11 cellular contexts compared by ENCODE assay signal in genomic region chr2:239311132-239312040, GRCh38.
A peak's percentile ranks its signal among the peaks of the same experiment; 100 is the strongest.
DNase-seq lines count a peak whose midpoint lies in the region; ATAC-seq and TF ChIP-seq lines count a peak whose summit lies in the region.
"Had no signal": no experiment of that assay in that cellular context is flagged by ENCODE, and none has a peak within 500 bp of the region (broad histone marks: within the 10 kb centered on the region; RNA-seq: fewer than 3 reads in every experiment).

No MANE protein-coding gene starts in this region.

- H3K4me1 ChIP-seq in mesenchymal stem cell (ENCODE audit: control insufficient read depth, insufficient read depth, low read depth, low read length) (peaks cover 18% of the 10 kb centered on the region), tibial artery (peaks cover 0 to 40% (median 28%) of the 10 kb centered on the region in 4 donors)
- H3K4me1 ChIP-seq: A549 had no signal

- no peak overlapping the region for H2BK15ac ChIP-seq in mesenchymal stem cell (ENCODE audit: low read depth, poor library complexity, severe bottlenecking)

- no peak overlapping the region for H2AK5ac ChIP-seq in mesenchymal stem cell (ENCODE audit: low read length, severe bottlenecking)

- H2AFZ ChIP-seq in mesenchymal stem cell (ENCODE audit: low read depth, low read length): no peak overlapping the region

- ATAC-seq in activated CD4-positive, CD25-positive, alpha-beta regulatory T cell treated with anti-CD3 and anti-CD28 coated beads, Interleukin-2, amount 50 U/mL, for 24 hours: no peak
- ATAC-seq in HG02840 (IDR thresholded peaks at IDR 0.05; ENCODE audit: low FRiP score, unreplicated experiment): no peak
- ATAC-seq: A549 had no signal

- peak overlapping the region in 1 of 2 experiments; percentile 56 for H3K4me3 ChIP-seq in mesenchymal stem cell (ENCODE audit: insufficient read depth in 1 of 2, low read depth in 1 of 2, low read length in 2 of 2)
- no peak overlapping the region for H3K4me3 ChIP-seq in tibial artery
- H3K4me3 ChIP-seq: A549 had no signal

- peaks cover 84% of the 10 kb centered on the region for H3K79me1 ChIP-seq in mesenchymal stem cell (replicated peaks; ENCODE audit: low read length, poor library complexity, severe bottlenecking)

- H4K91ac ChIP-seq in mesenchymal stem cell (ENCODE audit: low read length): no peak overlapping the region

- H3K4me1 Mint-ChIP-seq in dendritic cell treated with granulocyte-macrophage colony-stimulating factor and Interleukin-4, amounts not matched to agents 40 ng/mL and 50 ng/mL, for 4 days (ENCODE audit: low read depth): peaks cover 66% of the 10 kb centered on the region

- DNase-seq in activated CD4-positive, CD25-positive, alpha-beta regulatory T cell treated with anti-CD3 and anti-CD28 coated beads, Interleukin-2, amount 50 U/mL, for 72 hours: peak; percentile 11
- no peak for DNase-seq in mesenchymal stem cell
- peak; percentile 37 to 61 for DNase-seq in tibial artery
- no peak for DNase-seq in epidermal melanocyte (ENCODE audit: insufficient read length, low spot score)
- DNase-seq in NCI-H1105 (lab: John Stamatoyannopoulos, UW): no peak
- DNase-seq: RPMI8226 had no signal

- H3K27me3 ChIP-seq in mesenchymal stem cell (ENCODE audit: control insufficient read depth in 1 of 2, insufficient read depth in 1 of 2, low read length in 2 of 2): no peaks in the 10 kb centered on the region
- no peaks in the 10 kb centered on the region for H3K27me3 ChIP-seq in tibial artery

- no peak overlapping the region for H3K4me3 Mint-ChIP-seq in dendritic cell treated with granulocyte-macrophage colony-stimulating factor and Interleukin-4, amounts not matched to agents 40 ng/mL and 50 ng/mL, for 4 days

- H3K9me3 ChIP-seq in mesenchymal stem cell (ENCODE audit: control insufficient read depth, low read length): peaks cover 9% of the 10 kb centered on the region
- H3K9me3 ChIP-seq in tibial artery: no peaks in the 10 kb centered on the region
- H3K9me3 ChIP-seq: A549 had no signal

- no peak overlapping the region for H3K18ac ChIP-seq in mesenchymal stem cell (ENCODE audit: low read depth in 1 of 2, low read length in 2 of 2)

- H3K36me3 Mint-ChIP-seq in dendritic cell treated with granulocyte-macrophage colony-stimulating factor and Interleukin-4, amounts not matched to agents 40 ng/mL and 50 ng/mL, for 4 days (ENCODE audit: low read depth): peaks cover 9% of the 10 kb centered on the region

- no peak for TF ChIP-seq CTCF in tibial artery (IDR thresholded peaks at IDR 0.05)

- no peak overlapping the region for H2BK120ac ChIP-seq in mesenchymal stem cell (ENCODE audit: low read depth, low read length)

- H3K14ac ChIP-seq in mesenchymal stem cell (ENCODE audit: low read length in 2 of 2): no peak overlapping the region

- H3K36me3 ChIP-seq in mesenchymal stem cell (ENCODE audit: control insufficient read depth in 1 of 2, insufficient read depth in 2 of 2, low read depth in 1 of 2, low read length in 2 of 2): peaks cover 0 to 34% of the 10 kb centered on the region in 2 experiments
- no peaks in the 10 kb centered on the region for H3K36me3 ChIP-seq in tibial artery

- H3K27ac Mint-ChIP-seq in dendritic cell treated with granulocyte-macrophage colony-stimulating factor and Interleukin-4, amounts not matched to agents 40 ng/mL and 50 ng/mL, for 4 days: peak overlapping the region; percentile 57

- H3K23ac ChIP-seq in mesenchymal stem cell (ENCODE audit: low read length in 2 of 2): no peak overlapping the region

- H3K27ac ChIP-seq in mesenchymal stem cell (ENCODE audit: low read length, poor library complexity, severe bottlenecking) (no peak overlapping the region), tibial artery (no peak overlapping the region)
- H3K27ac ChIP-seq: A549, epithelial cell of prostate had no signal

- intact Hi-C loops in dendritic cell treated with granulocyte-macrophage colony-stimulating factor and Interleukin-4, amounts not matched to agents 40 ng/mL and 50 ng/mL, for 4 days (cut with micrococcal nuclease): no loop called here
- intact Hi-C loops in tibial artery (cut with DNase I; ENCODE audit: low total_unique reads): loop anchor here (10.0 kb wide), 1 partner anchor 83 kb away; no protein-coding TSS in a partner anchor

- H3K9ac ChIP-seq in mesenchymal stem cell (ENCODE audit: low read length): peak overlapping the region; percentile 61

- no peak overlapping the region for H3K4me2 ChIP-seq in mesenchymal stem cell (ENCODE audit: low read length, poor library complexity, severe bottlenecking)
- H3K4me2 ChIP-seq: A549 had no signal

- H2BK12ac ChIP-seq in mesenchymal stem cell (ENCODE audit: low read length in 2 of 2): no peak overlapping the region

- 87% methylated on average over 26 of the region's 28 CpGs for WGBS in mesenchymal stem cell

- no peaks in the 10 kb centered on the region for H3K9me3 Mint-ChIP-seq in dendritic cell treated with granulocyte-macrophage colony-stimulating factor and Interleukin-4, amounts not matched to agents 40 ng/mL and 50 ng/mL, for 4 days

- no peaks in the 10 kb centered on the region for H3K27me3 Mint-ChIP-seq in dendritic cell treated with granulocyte-macrophage colony-stimulating factor and Interleukin-4, amounts not matched to agents 40 ng/mL and 50 ng/mL, for 4 days

- no peak overlapping the region for H2BK5ac ChIP-seq in mesenchymal stem cell (ENCODE audit: low read depth, low read length, poor library complexity, severe bottlenecking)

- H4K8ac ChIP-seq in mesenchymal stem cell (ENCODE audit: low read length): no peak overlapping the region

- no peak overlapping the region for H3K4ac ChIP-seq in mesenchymal stem cell (ENCODE audit: low read depth in 1 of 2, low read length in 2 of 2)

Comparison
In these comparisons a context has a peak if more than half of its experiments do, and no peak if none do; other contexts are left out.
1. DNase-seq: peak in activated CD4-positive, CD25-positive, alpha-beta regulatory T cell treated with anti-CD3 and anti-CD28 coated beads, Interleukin-2, amount 50 U/mL, for 72 hours (single experiment) and tibial artery (2 of 2); none in mesenchymal stem cell (single experiment), epidermal melanocyte (single experiment) and NCI-H1105 (single experiment).